In the genomic region with DNA sequence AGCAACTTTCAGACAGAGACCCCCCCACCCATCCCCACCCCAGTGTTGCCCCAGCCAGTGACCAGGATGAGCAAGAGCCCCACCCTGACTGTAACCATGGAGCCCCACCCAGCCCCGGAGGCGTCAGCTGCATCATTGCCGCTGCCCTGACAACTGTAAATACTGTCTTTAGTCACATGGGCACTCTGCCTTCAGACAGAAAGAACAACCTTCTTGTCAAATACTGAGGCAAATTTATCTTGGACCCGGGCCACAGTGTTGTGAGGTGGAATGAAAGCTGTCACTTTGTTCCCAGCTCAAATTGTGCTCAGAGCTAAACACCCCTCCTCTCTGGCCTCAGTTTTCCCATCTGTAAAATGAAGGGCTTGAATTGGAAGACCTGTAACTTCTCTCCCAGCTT, we compare ENCODE assay signal across 1 cellular context.
TF ChIP-seq lines count a peak whose summit lies in the region.

No MANE protein-coding gene starts in this region.

TF ChIP-seq in HepG2, 621 proteins besides CTCF, POLR2A, EP300 and RAD21 (continues in another document):
- TF ChIP-seq, protein P1, sequence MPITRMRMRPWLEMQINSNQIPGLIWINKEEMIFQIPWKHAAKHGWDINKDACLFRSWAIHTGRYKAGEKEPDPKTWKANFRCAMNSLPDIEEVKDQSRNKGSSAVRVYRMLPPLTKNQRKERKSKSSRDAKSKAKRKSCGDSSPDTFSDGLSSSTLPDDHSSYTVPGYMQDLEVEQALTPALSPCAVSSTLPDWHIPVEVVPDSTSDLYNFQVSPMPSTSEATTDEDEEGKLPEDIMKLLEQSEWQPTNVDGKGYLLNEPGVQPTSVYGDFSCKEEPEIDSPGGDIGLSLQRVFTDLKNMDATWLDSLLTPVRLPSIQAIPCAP (CRISPR knock-in tag; IDR thresholded peaks at IDR 0.05; ENCODE audit: low read depth), result no peak
- TF ChIP-seq ZC3H13 (CRISPR knock-in tag; IDR thresholded peaks at IDR 0.05), result no peak
- TF ChIP-seq MEIS1 (CRISPR knock-in tag; IDR thresholded peaks at IDR 0.05; ENCODE audit: borderline replicate concordance), result no peak
- TF ChIP-seq RFX3 (CRISPR knock-in tag; IDR thresholded peaks at IDR 0.05), result peak; percentile 50; the same call in 1 of the 2 replicates
- TF ChIP-seq IKZF1 (IDR thresholded peaks at IDR 0.05), result no peak
- no peak for TF ChIP-seq ZKSCAN8 (CRISPR knock-in tag; IDR thresholded peaks at IDR 0.05; ENCODE audit: borderline replicate concordance)
- TF ChIP-seq, protein P2, sequence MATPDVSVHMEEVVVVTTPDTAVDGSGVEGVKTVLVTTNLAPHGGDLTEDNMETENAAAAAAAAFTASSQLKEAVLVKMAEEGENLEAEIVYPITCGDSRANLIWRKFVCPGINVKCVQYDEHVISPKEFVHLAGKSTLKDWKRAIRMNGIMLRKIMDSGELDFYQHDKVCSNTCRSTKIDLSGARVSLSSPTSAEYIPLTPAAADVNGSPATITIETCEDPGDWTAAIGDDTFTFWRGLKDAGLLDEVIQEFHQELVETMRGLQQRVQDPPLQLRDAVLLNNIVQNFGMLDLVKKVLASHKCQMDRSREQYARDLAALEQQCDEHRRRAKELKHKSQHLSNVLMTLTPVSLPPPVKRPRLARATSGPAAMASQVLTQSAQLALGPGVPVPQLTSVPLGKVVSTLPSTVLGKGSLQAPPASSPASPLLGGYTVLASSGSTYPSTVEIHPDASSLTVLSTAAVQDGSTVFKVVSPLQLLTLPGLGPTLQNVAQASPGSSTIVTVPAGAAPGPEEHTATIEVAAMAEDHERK (CRISPR knock-in tag; IDR thresholded peaks at IDR 0.05; ENCODE audit: low read depth), result no peak
- no peak for TF ChIP-seq ZNF841 (CRISPR knock-in tag; IDR thresholded peaks at IDR 0.05; ENCODE audit: borderline replicate concordance)
- TF ChIP-seq FOXO1 (CRISPR knock-in tag; IDR thresholded peaks at IDR 0.05), result no peak
- TF ChIP-seq, protein P3, sequence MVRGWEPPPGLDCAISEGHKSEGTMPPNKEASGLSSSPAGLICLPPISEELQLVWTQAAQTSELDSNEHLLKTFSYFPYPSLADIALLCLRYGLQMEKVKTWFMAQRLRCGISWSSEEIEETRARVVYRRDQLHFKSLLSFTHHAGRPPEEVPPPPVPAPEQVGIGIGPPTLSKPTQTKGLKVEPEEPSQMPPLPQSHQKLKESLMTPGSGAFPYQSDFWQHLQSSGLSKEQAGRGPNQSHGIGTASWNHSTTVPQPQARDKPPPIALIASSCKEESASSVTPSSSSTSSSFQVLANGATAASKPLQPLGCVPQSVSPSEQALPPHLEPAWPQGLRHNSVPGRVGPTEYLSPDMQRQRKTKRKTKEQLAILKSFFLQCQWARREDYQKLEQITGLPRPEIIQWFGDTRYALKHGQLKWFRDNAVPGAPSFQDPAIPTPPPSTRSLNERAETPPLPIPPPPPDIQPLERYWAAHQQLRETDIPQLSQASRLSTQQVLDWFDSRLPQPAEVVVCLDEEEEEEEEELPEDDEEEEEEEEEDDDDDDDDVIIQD (CRISPR knock-in tag; IDR thresholded peaks at IDR 0.05; ENCODE audit: low read depth), result no peak
- no peak for TF ChIP-seq REXO4 (CRISPR knock-in tag; IDR thresholded peaks at IDR 0.05; ENCODE audit: borderline replicate concordance)
- TF ChIP-seq ZNF234 (CRISPR knock-in tag; conservative IDR thresholded peaks at IDR 0.05), result no peak
- TF ChIP-seq, protein P4, sequence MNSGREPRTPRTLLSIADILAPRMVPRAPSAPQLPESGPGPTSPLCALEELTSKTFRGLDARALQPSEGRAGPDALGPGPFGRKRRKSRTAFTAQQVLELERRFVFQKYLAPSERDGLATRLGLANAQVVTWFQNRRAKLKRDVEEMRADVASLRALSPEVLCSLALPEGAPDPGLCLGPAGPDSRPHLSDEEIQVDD (CRISPR knock-in tag; IDR thresholded peaks at IDR 0.05; ENCODE audit: borderline replicate concordance), result no peak
- no peak for TF ChIP-seq MLLT10 (CRISPR knock-in tag; IDR thresholded peaks at IDR 0.05)
- no peak for TF ChIP-seq SPEN (CRISPR knock-in tag; IDR thresholded peaks at IDR 0.05; ENCODE audit: low read depth)
- TF ChIP-seq, protein P5, sequence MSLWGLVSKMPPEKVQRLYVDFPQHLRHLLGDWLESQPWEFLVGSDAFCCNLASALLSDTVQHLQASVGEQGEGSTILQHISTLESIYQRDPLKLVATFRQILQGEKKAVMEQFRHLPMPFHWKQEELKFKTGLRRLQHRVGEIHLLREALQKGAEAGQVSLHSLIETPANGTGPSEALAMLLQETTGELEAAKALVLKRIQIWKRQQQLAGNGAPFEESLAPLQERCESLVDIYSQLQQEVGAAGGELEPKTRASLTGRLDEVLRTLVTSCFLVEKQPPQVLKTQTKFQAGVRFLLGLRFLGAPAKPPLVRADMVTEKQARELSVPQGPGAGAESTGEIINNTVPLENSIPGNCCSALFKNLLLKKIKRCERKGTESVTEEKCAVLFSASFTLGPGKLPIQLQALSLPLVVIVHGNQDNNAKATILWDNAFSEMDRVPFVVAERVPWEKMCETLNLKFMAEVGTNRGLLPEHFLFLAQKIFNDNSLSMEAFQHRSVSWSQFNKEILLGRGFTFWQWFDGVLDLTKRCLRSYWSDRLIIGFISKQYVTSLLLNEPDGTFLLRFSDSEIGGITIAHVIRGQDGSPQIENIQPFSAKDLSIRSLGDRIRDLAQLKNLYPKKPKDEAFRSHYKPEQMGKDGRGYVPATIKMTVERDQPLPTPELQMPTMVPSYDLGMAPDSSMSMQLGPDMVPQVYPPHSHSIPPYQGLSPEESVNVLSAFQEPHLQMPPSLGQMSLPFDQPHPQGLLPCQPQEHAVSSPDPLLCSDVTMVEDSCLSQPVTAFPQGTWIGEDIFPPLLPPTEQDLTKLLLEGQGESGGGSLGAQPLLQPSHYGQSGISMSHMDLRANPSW (CRISPR knock-in tag; IDR thresholded peaks at IDR 0.05; ENCODE audit: borderline replicate concordance), result no peak
- TF ChIP-seq ZNF337 (CRISPR knock-in tag; IDR thresholded peaks at IDR 0.05; ENCODE audit: borderline replicate concordance, low read depth), result no peak
- TF ChIP-seq, protein P6, sequence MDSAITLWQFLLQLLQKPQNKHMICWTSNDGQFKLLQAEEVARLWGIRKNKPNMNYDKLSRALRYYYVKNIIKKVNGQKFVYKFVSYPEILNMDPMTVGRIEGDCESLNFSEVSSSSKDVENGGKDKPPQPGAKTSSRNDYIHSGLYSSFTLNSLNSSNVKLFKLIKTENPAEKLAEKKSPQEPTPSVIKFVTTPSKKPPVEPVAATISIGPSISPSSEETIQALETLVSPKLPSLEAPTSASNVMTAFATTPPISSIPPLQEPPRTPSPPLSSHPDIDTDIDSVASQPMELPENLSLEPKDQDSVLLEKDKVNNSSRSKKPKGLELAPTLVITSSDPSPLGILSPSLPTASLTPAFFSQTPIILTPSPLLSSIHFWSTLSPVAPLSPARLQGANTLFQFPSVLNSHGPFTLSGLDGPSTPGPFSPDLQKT (CRISPR knock-in tag; IDR thresholded peaks at IDR 0.05; ENCODE audit: borderline replicate concordance), result no peak
- TF ChIP-seq GATAD2A (CRISPR knock-in tag; IDR thresholded peaks at IDR 0.05), result no peak
- no peak for TF ChIP-seq ISX (CRISPR knock-in tag; conservative IDR thresholded peaks at IDR 0.05)
- TF ChIP-seq RFX1 (IDR thresholded peaks at IDR 0.05), result peak; percentile 12; the same call in 1 of the 2 replicates
- TF ChIP-seq, protein P7, sequence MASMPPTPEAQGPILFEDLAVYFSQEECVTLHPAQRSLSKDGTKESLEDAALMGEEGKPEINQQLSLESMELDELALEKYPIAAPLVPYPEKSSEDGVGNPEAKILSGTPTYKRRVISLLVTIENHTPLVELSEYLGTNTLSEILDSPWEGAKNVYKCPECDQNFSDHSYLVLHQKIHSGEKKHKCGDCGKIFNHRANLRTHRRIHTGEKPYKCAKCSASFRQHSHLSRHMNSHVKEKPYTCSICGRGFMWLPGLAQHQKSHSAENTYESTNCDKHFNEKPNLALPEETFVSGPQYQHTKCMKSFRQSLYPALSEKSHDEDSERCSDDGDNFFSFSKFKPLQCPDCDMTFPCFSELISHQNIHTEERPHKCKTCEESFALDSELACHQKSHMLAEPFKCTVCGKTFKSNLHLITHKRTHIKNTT (CRISPR knock-in tag; IDR thresholded peaks at IDR 0.05), result no peak
- no peak for TF ChIP-seq CC2D1A (CRISPR knock-in tag; IDR thresholded peaks at IDR 0.05)
- TF ChIP-seq, protein P8, sequence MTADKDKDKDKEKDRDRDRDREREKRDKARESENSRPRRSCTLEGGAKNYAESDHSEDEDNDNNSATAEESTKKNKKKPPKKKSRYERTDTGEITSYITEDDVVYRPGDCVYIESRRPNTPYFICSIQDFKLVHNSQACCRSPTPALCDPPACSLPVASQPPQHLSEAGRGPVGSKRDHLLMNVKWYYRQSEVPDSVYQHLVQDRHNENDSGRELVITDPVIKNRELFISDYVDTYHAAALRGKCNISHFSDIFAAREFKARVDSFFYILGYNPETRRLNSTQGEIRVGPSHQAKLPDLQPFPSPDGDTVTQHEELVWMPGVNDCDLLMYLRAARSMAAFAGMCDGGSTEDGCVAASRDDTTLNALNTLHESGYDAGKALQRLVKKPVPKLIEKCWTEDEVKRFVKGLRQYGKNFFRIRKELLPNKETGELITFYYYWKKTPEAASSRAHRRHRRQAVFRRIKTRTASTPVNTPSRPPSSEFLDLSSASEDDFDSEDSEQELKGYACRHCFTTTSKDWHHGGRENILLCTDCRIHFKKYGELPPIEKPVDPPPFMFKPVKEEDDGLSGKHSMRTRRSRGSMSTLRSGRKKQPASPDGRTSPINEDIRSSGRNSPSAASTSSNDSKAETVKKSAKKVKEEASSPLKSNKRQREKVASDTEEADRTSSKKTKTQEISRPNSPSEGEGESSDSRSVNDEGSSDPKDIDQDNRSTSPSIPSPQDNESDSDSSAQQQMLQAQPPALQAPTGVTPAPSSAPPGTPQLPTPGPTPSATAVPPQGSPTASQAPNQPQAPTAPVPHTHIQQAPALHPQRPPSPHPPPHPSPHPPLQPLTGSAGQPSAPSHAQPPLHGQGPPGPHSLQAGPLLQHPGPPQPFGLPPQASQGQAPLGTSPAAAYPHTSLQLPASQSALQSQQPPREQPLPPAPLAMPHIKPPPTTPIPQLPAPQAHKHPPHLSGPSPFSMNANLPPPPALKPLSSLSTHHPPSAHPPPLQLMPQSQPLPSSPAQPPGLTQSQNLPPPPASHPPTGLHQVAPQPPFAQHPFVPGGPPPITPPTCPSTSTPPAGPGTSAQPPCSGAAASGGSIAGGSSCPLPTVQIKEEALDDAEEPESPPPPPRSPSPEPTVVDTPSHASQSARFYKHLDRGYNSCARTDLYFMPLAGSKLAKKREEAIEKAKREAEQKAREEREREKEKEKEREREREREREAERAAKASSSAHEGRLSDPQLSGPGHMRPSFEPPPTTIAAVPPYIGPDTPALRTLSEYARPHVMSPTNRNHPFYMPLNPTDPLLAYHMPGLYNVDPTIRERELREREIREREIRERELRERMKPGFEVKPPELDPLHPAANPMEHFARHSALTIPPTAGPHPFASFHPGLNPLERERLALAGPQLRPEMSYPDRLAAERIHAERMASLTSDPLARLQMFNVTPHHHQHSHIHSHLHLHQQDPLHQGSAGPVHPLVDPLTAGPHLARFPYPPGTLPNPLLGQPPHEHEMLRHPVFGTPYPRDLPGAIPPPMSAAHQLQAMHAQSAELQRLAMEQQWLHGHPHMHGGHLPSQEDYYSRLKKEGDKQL (CRISPR knock-in tag; IDR thresholded peaks at IDR 0.05; ENCODE audit: low read depth), result no peak
- no peak for TF ChIP-seq ZSCAN12 (CRISPR knock-in tag; IDR thresholded peaks at IDR 0.05)
- TF ChIP-seq ZNF207 (IDR thresholded peaks at IDR 0.05; ENCODE audit: borderline replicate concordance), result no peak
- no peak for TF ChIP-seq ZEB1 (IDR thresholded peaks at IDR 0.05; ENCODE audit: insufficient replicate concordance, low read depth)
- TF ChIP-seq, protein P9, sequence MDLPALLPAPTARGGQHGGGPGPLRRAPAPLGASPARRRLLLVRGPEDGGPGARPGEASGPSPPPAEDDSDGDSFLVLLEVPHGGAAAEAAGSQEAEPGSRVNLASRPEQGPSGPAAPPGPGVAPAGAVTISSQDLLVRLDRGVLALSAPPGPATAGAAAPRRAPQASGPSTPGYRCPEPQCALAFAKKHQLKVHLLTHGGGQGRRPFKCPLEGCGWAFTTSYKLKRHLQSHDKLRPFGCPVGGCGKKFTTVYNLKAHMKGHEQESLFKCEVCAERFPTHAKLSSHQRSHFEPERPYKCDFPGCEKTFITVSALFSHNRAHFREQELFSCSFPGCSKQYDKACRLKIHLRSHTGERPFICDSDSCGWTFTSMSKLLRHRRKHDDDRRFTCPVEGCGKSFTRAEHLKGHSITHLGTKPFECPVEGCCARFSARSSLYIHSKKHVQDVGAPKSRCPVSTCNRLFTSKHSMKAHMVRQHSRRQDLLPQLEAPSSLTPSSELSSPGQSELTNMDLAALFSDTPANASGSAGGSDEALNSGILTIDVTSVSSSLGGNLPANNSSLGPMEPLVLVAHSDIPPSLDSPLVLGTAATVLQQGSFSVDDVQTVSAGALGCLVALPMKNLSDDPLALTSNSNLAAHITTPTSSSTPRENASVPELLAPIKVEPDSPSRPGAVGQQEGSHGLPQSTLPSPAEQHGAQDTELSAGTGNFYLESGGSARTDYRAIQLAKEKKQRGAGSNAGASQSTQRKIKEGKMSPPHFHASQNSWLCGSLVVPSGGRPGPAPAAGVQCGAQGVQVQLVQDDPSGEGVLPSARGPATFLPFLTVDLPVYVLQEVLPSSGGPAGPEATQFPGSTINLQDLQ (CRISPR knock-in tag; IDR thresholded peaks at IDR 0.05), result no peak
- no peak for TF ChIP-seq ZNF563 (CRISPR knock-in tag; IDR thresholded peaks at IDR 0.05)
- TF ChIP-seq RAD51 (IDR thresholded peaks at IDR 0.05; ENCODE audit: borderline replicate concordance), result no peak
- TF ChIP-seq EHMT2 (IDR thresholded peaks at IDR 0.05; ENCODE audit: borderline replicate concordance, low read depth, low read length), result no peak
- TF ChIP-seq ZNF615 (CRISPR knock-in tag; IDR thresholded peaks at IDR 0.05; ENCODE audit: borderline replicate concordance), result no peak
- TF ChIP-seq, protein P10, sequence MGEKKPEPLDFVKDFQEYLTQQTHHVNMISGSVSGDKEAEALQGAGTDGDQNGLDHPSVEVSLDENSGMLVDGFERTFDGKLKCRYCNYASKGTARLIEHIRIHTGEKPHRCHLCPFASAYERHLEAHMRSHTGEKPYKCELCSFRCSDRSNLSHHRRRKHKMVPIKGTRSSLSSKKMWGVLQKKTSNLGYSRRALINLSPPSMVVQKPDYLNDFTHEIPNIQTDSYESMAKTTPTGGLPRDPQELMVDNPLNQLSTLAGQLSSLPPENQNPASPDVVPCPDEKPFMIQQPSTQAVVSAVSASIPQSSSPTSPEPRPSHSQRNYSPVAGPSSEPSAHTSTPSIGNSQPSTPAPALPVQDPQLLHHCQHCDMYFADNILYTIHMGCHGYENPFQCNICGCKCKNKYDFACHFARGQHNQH (CRISPR knock-in tag; IDR thresholded peaks at IDR 0.05), result no peak
- TF ChIP-seq SAP130 (CRISPR knock-in tag; IDR thresholded peaks at IDR 0.05; ENCODE audit: low read depth), result peak; percentile 49
- TF ChIP-seq ZNF382 (CRISPR knock-in tag; IDR thresholded peaks at IDR 0.05; ENCODE audit: borderline replicate concordance), result no peak
- no peak for TF ChIP-seq ZNF670 (CRISPR knock-in tag; IDR thresholded peaks at IDR 0.05; ENCODE audit: borderline replicate concordance)
- TF ChIP-seq MTA3 (CRISPR knock-in tag; IDR thresholded peaks at IDR 0.05), result no peak
- no peak for TF ChIP-seq ZNF296 (CRISPR knock-in tag; conservative IDR thresholded peaks at IDR 0.05)
- no peak for TF ChIP-seq HNF4G (IDR thresholded peaks at IDR 0.05; ENCODE audit: borderline replicate concordance, low read depth, low read length)
- no peak for TF ChIP-seq HNF4G (CRISPR knock-in tag; IDR thresholded peaks at IDR 0.05; ENCODE audit: borderline replicate concordance, low read depth)
- no peak for TF ChIP-seq ZNF883 (CRISPR knock-in tag; IDR thresholded peaks at IDR 0.05; ENCODE audit: not compliant biosample characterization)
